ENCODE assay signal across 28 cellular contexts in genomic region chr7:30858576-30858975, GRCh38.
"Had no signal": no experiment of that assay in that cellular context is flagged by ENCODE, and none has a peak within 500 bp of the region (broad histone marks: within the 10 kb centered on the region; RNA-seq: fewer than 3 reads in every experiment).

No MANE protein-coding gene starts in this region.

- H3K27ac Mint-ChIP-seq: naive thymus-derived CD4-positive, alpha-beta T cell; natural killer cell; nephron; progenitor cell of endocrine pancreas; stimulated activated effector memory CD8-positive, alpha-beta T cell treated with anti-CD3 and anti-CD28 coated beads, Interleukin-12 subunit alpha, Interleukin-12 subunit beta, amount 100 ng/mL, for 72 hours; stimulated activated naive B cell treated with anti-CD40 and anti-IgM and Interleukin-4, amounts not matched to agents 10 μg/mL and 1 μg/mL and 100 μg/mL, for 72 hours; stimulated activated naive CD8-positive, alpha-beta T cell treated with anti-CD3 and anti-CD28 coated beads, Interleukin-15, Interleukin-2, amounts not matched to agents 100 ng/mL and 50 ng/mL, for 24 hours had no signal

- H3K4me2 ChIP-seq: neural progenitor cell had no signal

- H3K27me3 Mint-ChIP-seq: naive thymus-derived CD4-positive, alpha-beta T cell; progenitor cell of endocrine pancreas; stimulated activated naive B cell treated with anti-CD40 and anti-IgM and Interleukin-4, amounts not matched to agents 10 μg/mL and 1 μg/mL and 100 μg/mL, for 72 hours; stimulated activated naive CD8-positive, alpha-beta T cell treated with anti-CD3 and anti-CD28 coated beads, Interleukin-15, Interleukin-2, amounts not matched to agents 100 ng/mL and 50 ng/mL, for 24 hours had no signal

- H3K27ac ChIP-seq: neural progenitor cell, neutrophil, ovary, parathyroid adenoma, psoas muscle, right lobe of liver, thoracic aorta, thyroid gland, tibial nerve, upper lobe of left lung had no signal

- H3K4me1 ChIP-seq: parathyroid adenoma, psoas muscle, right lobe of liver had no signal

- H3K27me3 ChIP-seq: neural progenitor cell, neutrophil, ovary, right lobe of liver, sigmoid colon, stomach, thyroid gland, tibial nerve, upper lobe of left lung had no signal

- H2AFZ ChIP-seq: neural progenitor cell, parathyroid adenoma had no signal

- H3K79me2 ChIP-seq: parathyroid adenoma had no signal

- H3K36me3 Mint-ChIP-seq: naive thymus-derived CD4-positive, alpha-beta T cell; natural killer cell; stimulated activated effector memory CD8-positive, alpha-beta T cell treated with anti-CD3 and anti-CD28 coated beads, Interleukin-12 subunit alpha, Interleukin-12 subunit beta, amount 100 ng/mL, for 72 hours; stimulated activated naive B cell treated with anti-CD40 and anti-IgM and Interleukin-4, amounts not matched to agents 10 μg/mL and 1 μg/mL and 100 μg/mL, for 72 hours had no signal

- H3K9ac ChIP-seq: neural progenitor cell, parathyroid adenoma had no signal

- H3K36me3 ChIP-seq: neural progenitor cell, neutrophil, ovary, right lobe of liver, sigmoid colon, thoracic aorta, thyroid gland had no signal

- H3K4me3 Mint-ChIP-seq: naive thymus-derived CD4-positive, alpha-beta T cell; natural killer cell; nephron; neural progenitor cell; stimulated activated effector memory CD8-positive, alpha-beta T cell treated with anti-CD3 and anti-CD28 coated beads, Interleukin-12 subunit alpha, Interleukin-12 subunit beta, amount 100 ng/mL, for 72 hours; stimulated activated naive B cell treated with anti-CD40 and anti-IgM and Interleukin-4, amounts not matched to agents 10 μg/mL and 1 μg/mL and 100 μg/mL, for 72 hours; stimulated activated naive CD8-positive, alpha-beta T cell treated with anti-CD3 and anti-CD28 coated beads, Interleukin-15, Interleukin-2, amounts not matched to agents 100 ng/mL and 50 ng/mL, for 24 hours had no signal

- H3K4me1 Mint-ChIP-seq: naive thymus-derived CD4-positive, alpha-beta T cell; natural killer cell; stimulated activated effector memory CD8-positive, alpha-beta T cell treated with anti-CD3 and anti-CD28 coated beads, Interleukin-12 subunit alpha, Interleukin-12 subunit beta, amount 100 ng/mL, for 72 hours; stimulated activated naive B cell treated with anti-CD40 and anti-IgM and Interleukin-4, amounts not matched to agents 10 μg/mL and 1 μg/mL and 100 μg/mL, for 72 hours had no signal

- DNase-seq: naive thymus-derived CD4-positive, alpha-beta T cell; natural killer cell; nucleus accumbens; ovary; psoas muscle; right lobe of liver; sigmoid colon; small intestine; stimulated activated CD4-positive, alpha-beta T cell treated with anti-CD3 and anti-CD28 coated beads, Interleukin-15, amount 100 ng/mL, for 24 hours; stimulated activated CD4-positive, alpha-beta T cell treated with anti-CD3 and anti-CD28 coated beads, Interleukin-2, amount 100 ng/mL, for 24 hours; stimulated activated CD4-positive, alpha-beta T cell treated with anti-CD3 and anti-CD28 coated beads, Interleukin-2, amount 100 ng/mL, for 48 hours; stimulated activated CD4-positive, alpha-beta T cell treated with anti-CD3 and anti-CD28 coated beads, Interleukin-4, amount 100 ng/mL, for 24 hours; stimulated activated naive B cell treated with anti-CD40 and anti-IgM and Interleukin-4, amounts not matched to agents 10 μg/mL and 1 μg/mL and 100 μg/mL, for 72 hours; stimulated activated naive CD4-positive, alpha-beta T cell treated with Interleukin-2 at 50 U/mL for 16 hours; stomach; thyroid gland; trophoblast cell; upper lobe of left lung had no signal

- ATAC-seq: naive thymus-derived CD4-positive, alpha-beta T cell; natural killer cell; psoas muscle; right cardiac atrium; right lobe of liver; stimulated activated effector memory CD8-positive, alpha-beta T cell treated with anti-CD3 and anti-CD28 coated beads, Interleukin-12 subunit alpha, Interleukin-12 subunit beta, amount 100 ng/mL, for 72 hours; stimulated activated naive B cell treated with anti-CD40 and anti-IgM and Interleukin-4, amounts not matched to agents 10 μg/mL and 1 μg/mL and 100 μg/mL, for 72 hours had no signal

- H3K9me3 Mint-ChIP-seq: naive thymus-derived CD4-positive, alpha-beta T cell; natural killer cell; nephron; neural progenitor cell; stimulated activated effector memory CD8-positive, alpha-beta T cell treated with anti-CD3 and anti-CD28 coated beads, Interleukin-12 subunit alpha, Interleukin-12 subunit beta, amount 100 ng/mL, for 72 hours; stimulated activated naive B cell treated with anti-CD40 and anti-IgM and Interleukin-4, amounts not matched to agents 10 μg/mL and 1 μg/mL and 100 μg/mL, for 72 hours; stimulated activated naive CD8-positive, alpha-beta T cell treated with anti-CD3 and anti-CD28 coated beads, Interleukin-15, Interleukin-2, amounts not matched to agents 100 ng/mL and 50 ng/mL, for 24 hours had no signal

- H3K9me3 ChIP-seq: neutrophil, ovary, psoas muscle, right lobe of liver, sigmoid colon, stomach, thoracic aorta, thyroid gland, tibial nerve, upper lobe of left lung had no signal

- H3K4me3 ChIP-seq: neural progenitor cell, ovary, psoas muscle, right lobe of liver, sigmoid colon, stomach, thoracic aorta, thyroid gland, tibial nerve, upper lobe of left lung had no signal
